In the genomic region with DNA sequence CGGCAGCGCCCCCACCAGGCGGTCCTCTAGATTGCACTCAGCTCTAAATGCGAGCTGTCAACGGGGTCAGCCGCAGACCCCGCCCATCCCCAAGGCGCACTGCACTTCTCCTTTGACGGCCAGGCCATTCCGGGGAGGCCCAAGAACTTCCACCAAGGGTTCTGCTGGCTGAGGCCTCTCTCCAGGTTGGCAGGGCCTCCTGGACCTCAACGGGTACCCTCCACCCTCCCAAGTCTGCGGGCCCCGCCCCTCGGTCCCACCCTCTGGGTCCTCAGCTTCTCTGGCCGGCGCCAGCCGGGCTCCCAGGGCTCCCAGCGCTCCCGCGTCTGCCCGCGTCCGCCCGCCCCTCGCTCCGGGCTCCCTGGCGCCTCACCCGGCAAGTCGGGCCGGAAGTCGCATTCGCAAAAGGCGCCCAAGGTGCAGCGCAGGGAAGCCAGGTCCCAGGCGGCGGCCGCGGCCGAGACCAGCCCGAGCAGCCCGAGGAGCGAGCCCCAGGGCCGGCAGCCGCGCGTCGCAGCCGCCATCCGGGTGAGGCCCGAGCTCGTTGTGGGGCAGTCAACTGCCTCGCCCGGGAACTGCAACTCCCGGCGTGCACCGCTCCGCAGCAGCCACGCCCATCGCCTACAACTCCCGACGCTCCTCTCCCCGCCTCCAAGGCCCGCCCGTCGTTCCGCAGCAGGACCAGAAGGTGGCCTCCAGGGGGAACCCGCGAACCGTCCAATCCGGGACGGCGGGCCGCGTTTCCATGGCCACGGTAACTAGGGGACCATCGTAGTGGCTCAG, we compare ENCODE assay signal across 1 cellular context.
TF ChIP-seq lines count a peak whose summit lies in the region.

A gene (minus strand): TSS at position 548 of the 783 bp plus-strand sequence. CDS start 24 bp downstream, at position 524.

TF ChIP-seq in SK-N-SH, 30 proteins besides CTCF, POLR2A, EP300 and RAD21 (continued from another document):
- TF ChIP-seq RCOR1 (IDR thresholded peaks at IDR 0.05; ENCODE audit: low read length) (peak; percentile 20; the same call in 1 of the 2 replicates), ELF1 (IDR thresholded peaks at IDR 0.05) (peak; percentile 59), FOXJ3 (CRISPR knock-in tag; IDR thresholded peaks at IDR 0.05) (no peak), RFX5 (IDR thresholded peaks at IDR 0.05; ENCODE audit: low read length) (peak; percentile 96), SMC3 (IDR thresholded peaks at IDR 0.05; ENCODE audit: low read depth, low read length) (peak; percentile 96), TEAD4 (IDR thresholded peaks at IDR 0.05; ENCODE audit: borderline replicate concordance, insufficient read depth) (no peak), NFIC (IDR thresholded peaks at IDR 0.05; ENCODE audit: borderline replicate concordance) (no peak), YY1 (IDR thresholded peaks at IDR 0.05; ENCODE audit: low read depth) (peak; percentile 55; the same call in 1 of the 2 replicates)
- TF ChIP-seq, protein P1, sequence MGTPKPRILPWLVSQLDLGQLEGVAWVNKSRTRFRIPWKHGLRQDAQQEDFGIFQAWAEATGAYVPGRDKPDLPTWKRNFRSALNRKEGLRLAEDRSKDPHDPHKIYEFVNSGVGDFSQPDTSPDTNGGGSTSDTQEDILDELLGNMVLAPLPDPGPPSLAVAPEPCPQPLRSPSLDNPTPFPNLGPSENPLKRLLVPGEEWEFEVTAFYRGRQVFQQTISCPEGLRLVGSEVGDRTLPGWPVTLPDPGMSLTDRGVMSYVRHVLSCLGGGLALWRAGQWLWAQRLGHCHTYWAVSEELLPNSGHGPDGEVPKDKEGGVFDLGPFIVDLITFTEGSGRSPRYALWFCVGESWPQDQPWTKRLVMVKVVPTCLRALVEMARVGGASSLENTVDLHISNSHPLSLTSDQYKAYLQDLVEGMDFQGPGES (IDR thresholded peaks at IDR 0.05; ENCODE audit: low read depth, low read length) = no peak
- TF ChIP-seq, protein P2, sequence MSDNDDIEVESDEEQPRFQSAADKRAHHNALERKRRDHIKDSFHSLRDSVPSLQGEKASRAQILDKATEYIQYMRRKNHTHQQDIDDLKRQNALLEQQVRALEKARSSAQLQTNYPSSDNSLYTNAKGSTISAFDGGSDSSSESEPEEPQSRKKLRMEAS (IDR thresholded peaks at IDR 0.05; ENCODE audit: low read depth) = peak; percentile 37; the same call in 1 of the 2 replicates
- TF ChIP-seq, protein P3, sequence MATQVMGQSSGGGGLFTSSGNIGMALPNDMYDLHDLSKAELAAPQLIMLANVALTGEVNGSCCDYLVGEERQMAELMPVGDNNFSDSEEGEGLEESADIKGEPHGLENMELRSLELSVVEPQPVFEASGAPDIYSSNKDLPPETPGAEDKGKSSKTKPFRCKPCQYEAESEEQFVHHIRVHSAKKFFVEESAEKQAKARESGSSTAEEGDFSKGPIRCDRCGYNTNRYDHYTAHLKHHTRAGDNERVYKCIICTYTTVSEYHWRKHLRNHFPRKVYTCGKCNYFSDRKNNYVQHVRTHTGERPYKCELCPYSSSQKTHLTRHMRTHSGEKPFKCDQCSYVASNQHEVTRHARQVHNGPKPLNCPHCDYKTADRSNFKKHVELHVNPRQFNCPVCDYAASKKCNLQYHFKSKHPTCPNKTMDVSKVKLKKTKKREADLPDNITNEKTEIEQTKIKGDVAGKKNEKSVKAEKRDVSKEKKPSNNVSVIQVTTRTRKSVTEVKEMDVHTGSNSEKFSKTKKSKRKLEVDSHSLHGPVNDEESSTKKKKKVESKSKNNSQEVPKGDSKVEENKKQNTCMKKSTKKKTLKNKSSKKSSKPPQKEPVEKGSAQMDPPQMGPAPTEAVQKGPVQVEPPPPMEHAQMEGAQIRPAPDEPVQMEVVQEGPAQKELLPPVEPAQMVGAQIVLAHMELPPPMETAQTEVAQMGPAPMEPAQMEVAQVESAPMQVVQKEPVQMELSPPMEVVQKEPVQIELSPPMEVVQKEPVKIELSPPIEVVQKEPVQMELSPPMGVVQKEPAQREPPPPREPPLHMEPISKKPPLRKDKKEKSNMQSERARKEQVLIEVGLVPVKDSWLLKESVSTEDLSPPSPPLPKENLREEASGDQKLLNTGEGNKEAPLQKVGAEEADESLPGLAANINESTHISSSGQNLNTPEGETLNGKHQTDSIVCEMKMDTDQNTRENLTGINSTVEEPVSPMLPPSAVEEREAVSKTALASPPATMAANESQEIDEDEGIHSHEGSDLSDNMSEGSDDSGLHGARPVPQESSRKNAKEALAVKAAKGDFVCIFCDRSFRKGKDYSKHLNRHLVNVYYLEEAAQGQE (IDR thresholded peaks at IDR 0.05; ENCODE audit: low read depth, low read length) = no peak
